8 cellular contexts compared by ENCODE assay signal in genomic region chr2:127197475-127198385, GRCh38. TPM values are rescaled to one million over a fixed set of nuclear protein-coding genes. Genes with fewer than 3 reads are reported as not detected.
DNase-seq lines count a peak whose midpoint lies in the region; ATAC-seq and TF ChIP-seq lines count a peak whose summit lies in the region.

No MANE protein-coding gene starts in this region.

- H3K4me1 ChIP-seq in Karpas-422 (ENCODE audit: low read length): peaks cover 3% of the 10 kb centered on the region; the same call in 1 of the 2 replicates
- H3K4me1 ChIP-seq in cardiac muscle cell (ENCODE audit: low read depth): no peaks in the 10 kb centered on the region
- H3K4me1 ChIP-seq in skeletal muscle tissue (ENCODE audit: control insufficient read depth in 3 of 3, insufficient read depth in 3 of 3, low read length in 3 of 3): peaks cover 14 to 27% (median 20%) of the 10 kb centered on the region in 3 donors

- TF ChIP-seq CTCF in CD14-positive monocyte (IDR thresholded peaks at IDR 0.05): no peak
- TF ChIP-seq CTCF in RWPE1 (conservative IDR thresholded peaks at IDR 0.05; ENCODE audit: low read depth): peak; percentile 87
- TF ChIP-seq CTCF in cardiac muscle cell (IDR thresholded peaks at IDR 0.05; ENCODE audit: low read depth, low read length): peak; percentile 64

- H3K9me3 ChIP-seq in Karpas-422 (ENCODE audit: low read length): 0 out of 2 replicates have a peak, but pooled peaks cover 3% of the 10 kb centered on the region
- no peaks in the 10 kb centered on the region for H3K9me3 ChIP-seq in cardiac muscle cell (ENCODE audit: low read depth)
- no peaks in the 10 kb centered on the region for H3K9me3 ChIP-seq in skeletal muscle tissue (ENCODE audit: control insufficient read depth in 3 of 3, low read length in 3 of 3)

- H3K4me2 ChIP-seq in Karpas-422 (ENCODE audit: low read depth, low read length, poor library complexity, severe bottlenecking): peak overlapping the region; percentile 25

- H2AFZ ChIP-seq in Karpas-422 (ENCODE audit: low read length): no peak overlapping the region

- no peaks in the 10 kb centered on the region for H3K36me3 ChIP-seq in Karpas-422 (ENCODE audit: insufficient read depth, low read length)
- no peaks in the 10 kb centered on the region for H3K36me3 ChIP-seq in cardiac muscle cell
- H3K36me3 ChIP-seq in skeletal muscle tissue (ENCODE audit: control insufficient read depth in 3 of 3, insufficient read depth in 3 of 3, low read length in 3 of 3): no peaks in the 10 kb centered on the region

- H4K20me1 ChIP-seq in Karpas-422 (ENCODE audit: insufficient read depth, low read depth, low read length): no peaks in the 10 kb centered on the region

- H3K79me2 ChIP-seq in Karpas-422 (ENCODE audit: low read length): no peaks in the 10 kb centered on the region

- POLR2A ChIA-PET in RWPE1 (lab: Yijun Ruan, JAX; ENCODE audit: low non-redundant PET): no interaction called here

- H3K9me2 ChIP-seq in Karpas-422 (replicated peaks; ENCODE audit: insufficient read depth, low read length): no peaks in the 10 kb centered on the region

- CTCF ChIA-PET in RWPE1 (lab: Yijun Ruan, JAX): interaction anchor here (0.6 to 1.5 kb wide), 20 partner anchors 10 to 493 kb away, joined by 3 to 8 read pairs (median 4); partner anchors contain the start of genes CYP27C1 and ERCC3

- no peaks in the 10 kb centered on the region for H3K36me3 Mint-ChIP-seq in CD14-positive monocyte

- H3K27ac ChIP-seq in Karpas-422 (ENCODE audit: low read length): no peak overlapping the region
- no peak overlapping the region for H3K27ac ChIP-seq in RWPE1
- no peak overlapping the region for H3K27ac ChIP-seq in cardiac muscle cell
- no peak overlapping the region for H3K27ac ChIP-seq in skeletal muscle tissue (ENCODE audit: low read depth, low read length)

- peak; percentile 54 for ATAC-seq in GM19468 (IDR thresholded peaks at IDR 0.05; ENCODE audit: extremely low read depth, unreplicated experiment)

- H3K27me3 ChIP-seq in Karpas-422 (ENCODE audit: low read length) (no peaks in the 10 kb centered on the region), cardiac muscle cell (no peaks in the 10 kb centered on the region), skeletal muscle tissue (ENCODE audit: control insufficient read depth in 3 of 3, insufficient read depth in 3 of 3, low read length in 3 of 3) (no peaks in the 10 kb centered on the region)

- no peak overlapping the region for H3K4me3 ChIP-seq in Karpas-422 (ENCODE audit: low read length)
- no peak overlapping the region for H3K4me3 ChIP-seq in cardiac muscle cell
- H3K4me3 ChIP-seq in skeletal muscle tissue (ENCODE audit: low read length in 3 of 3): peak overlapping the region in 1 of 3 donors; percentile 22

- peak overlapping the region in 3 of 7 donors; percentile 2 to 46 (median 13) for H3K27ac Mint-ChIP-seq in CD14-positive monocyte

- DNase-seq in CD14-positive monocyte (ENCODE audit: low spot score) (peak; percentile 65), Karpas-422 (peak; percentile 84), RWPE1 (ENCODE audit: low spot score) (peak; percentile 73), cardiac muscle cell (ENCODE audit: low read depth in 1 of 2, low spot score in 1 of 2) (peak; percentile 58 to 84), NCI-H1048 (lab: John Stamatoyannopoulos, UW) (no peak)
- peak; percentile 30 for DNase-seq in activated T-helper 9 cell treated with anti-CD3 and anti-CD28 coated beads, Interleukin-2, amount 50 U/mL, for 16 hours (ENCODE audit: low read depth)

- H3K9ac ChIP-seq in Karpas-422 (ENCODE audit: low read length): no peak overlapping the region
- peak overlapping the region in 2 of 3 donors; percentile 2 to 16 for H3K9ac ChIP-seq in skeletal muscle tissue (ENCODE audit: low read depth in 1 of 3, low read length in 3 of 3)

- H3K4me3 Mint-ChIP-seq in CD14-positive monocyte: peak overlapping the region; percentile 64 to 81

- intact Hi-C loops in CD14-positive monocyte (cut with micrococcal nuclease): no loop called here

- peaks cover 6% of the 10 kb centered on the region for H3K4me1 Mint-ChIP-seq in CD14-positive monocyte

- peaks cover 0 to 2% (median 0%) of the 10 kb centered on the region in 7 donors for H3K9me3 Mint-ChIP-seq in CD14-positive monocyte

- peaks cover 4 to 8% (median 5%) of the 10 kb centered on the region in 3 donors for H3K27me3 Mint-ChIP-seq in CD14-positive monocyte (ENCODE audit: low read depth in 3 of 3)

RNA-seq across cellular contexts. Expression of gene CYP27C1, which starts 22.4 kb away (rescaled TPM):
- polyA plus RNA-seq in CD14-positive monocyte: not detected
- not detected in 2 replicates for total RNA-seq in Karpas-422 (2014; rRNA removed; shearing (Covaris generic); ENCODE audit: low replicate concordance)
- total RNA-seq in cardiac muscle cell: 1.5 and 1.6 TPM in 2 replicates
- polyA plus RNA-seq in cardiac muscle cell: 3.4 and 3.6 TPM in 2 replicates
- total RNA-seq in skeletal muscle tissue: 2.6 TPM
